Comparison of ENCODE assay signal across 8 cellular contexts in the genomic region with DNA sequence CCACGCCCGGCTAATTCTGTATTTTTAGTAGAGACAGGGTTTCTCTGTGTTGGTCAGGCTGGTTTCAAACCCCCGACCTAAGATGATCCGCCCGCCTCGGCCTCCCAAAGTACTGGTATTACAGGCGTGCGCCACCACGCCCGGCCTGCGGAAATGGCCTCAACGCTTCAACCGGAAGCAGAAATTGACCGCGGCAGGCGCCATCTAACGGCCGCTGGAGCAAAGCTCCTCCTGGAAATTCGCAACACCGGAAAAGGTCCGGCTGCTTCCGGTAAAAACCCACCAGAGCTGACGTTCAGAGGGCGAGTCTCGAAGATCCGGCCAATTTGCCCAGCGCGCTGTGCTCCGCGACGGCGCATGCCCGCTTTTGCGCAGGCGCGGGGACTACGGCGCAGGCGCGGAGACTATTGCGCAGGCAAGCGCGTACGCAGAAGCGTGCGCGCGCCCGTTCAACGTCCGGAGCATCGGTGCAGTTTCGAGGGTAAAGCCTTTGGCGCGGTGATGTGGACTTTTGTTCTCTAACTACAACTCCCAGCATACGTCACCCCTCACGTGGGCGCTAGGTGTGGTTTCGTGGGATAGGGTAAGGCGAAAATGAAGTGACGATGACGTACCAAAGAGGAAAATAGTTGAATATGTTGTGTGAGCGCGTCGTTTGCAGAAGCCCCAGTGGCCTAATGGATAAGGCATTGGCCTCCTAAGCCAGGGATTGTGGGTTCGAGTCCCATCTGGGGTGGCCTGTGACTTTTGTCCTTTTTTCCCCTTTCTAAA. TPM values are rescaled to one million over a fixed set of nuclear protein-coding genes. Genes with fewer than 3 reads are reported as not detected.
DNase-seq lines count a peak whose midpoint lies in the region; ATAC-seq and TF ChIP-seq lines count a peak whose summit lies in the region.

No MANE protein-coding gene starts in this region.

- H3K4me1 ChIP-seq in upper lobe of right lung: peaks cover 6% of the 10 kb centered on the region

- intact Hi-C loops in left cardiac atrium (cut with DNase I) (loop anchor here in 1 of 2 donors (2.0 kb wide), 1 partner anchor 19 kb away; a partner anchor contains a TSS), posterior vena cava (cut with DNase I) (loop anchor here in 1 of 2 donors (2.0 kb wide), 1 partner anchor 21 kb away; no protein-coding TSS in a partner anchor), upper lobe of right lung (cut with DNase I) (no loop called here)

- in situ Hi-C loops in GM13976 (cut with MboI; ENCODE audit: low sequenced_read_pairs, unreplicated experiment): no loop called here

- DNase-seq in GM13976 (ENCODE audit: low spot score): peak; percentile 93
- DNase-seq in NCI-H146 treated with DMSO at 0.1 percent for 48 hours (lab: John Stamatoyannopoulos, UW; ENCODE audit: unreplicated experiment): peak; percentile 97
- peak; percentile 93 to 100 (median 96) for DNase-seq in T-helper 1 cell
- DNase-seq in amniotic stem cell (lab: John Stamatoyannopoulos, UW): peak; percentile 99
- DNase-seq in left cardiac atrium: peak; percentile 98
- DNase-seq in posterior vena cava (ENCODE audit: low spot score): peak; percentile 99
- DNase-seq in upper lobe of right lung: peak; percentile 98

- H3K9me3 ChIP-seq in upper lobe of right lung: no peaks in the 10 kb centered on the region

- peak overlapping the region; percentile 100 for H3K27ac ChIP-seq in upper lobe of right lung

- H3K27me3 ChIP-seq in upper lobe of right lung: no peaks in the 10 kb centered on the region

- H3K4me3 ChIP-seq in upper lobe of right lung: peak overlapping the region; percentile 90

- peak; percentile 73 for TF ChIP-seq CTCF in GM13976 (IDR thresholded peaks at IDR 0.05; ENCODE audit: borderline replicate concordance, control extremely low read depth, extremely low read depth, insufficient read depth, missing control alignments)
- TF ChIP-seq CTCF in upper lobe of right lung (IDR thresholded peaks at IDR 0.05): peak; percentile 75

- ATAC-seq in HG02885 (IDR thresholded peaks at IDR 0.05; ENCODE audit: poor library complexity, unreplicated experiment) (peak; percentile 83), left cardiac atrium (peak; percentile 91 to 93), upper lobe of right lung (peak; percentile 88)

- peaks cover under 1% of the 10 kb centered on the region for H3K36me3 ChIP-seq in upper lobe of right lung

RNA-seq across cellular contexts. Expression of a gene that starts 0.9 kb away (rescaled TPM):
- 10 to 100 TPM; 32.3 to 38.2 TPM for total RNA-seq in left cardiac atrium
- 10 to 100 TPM in 1 of 2 donors, 1 to 10 TPM in 1; 7.9 to 12.8 TPM for total RNA-seq in posterior vena cava
- 11.4 TPM for total RNA-seq in upper lobe of right lung

RNA-seq across cellular contexts. Expression of a gene that starts 19.5 kb away (rescaled TPM):
- total RNA-seq in left cardiac atrium: 10 to 100 TPM; 46.4 to 52.3 TPM
- 10 to 100 TPM; 74.9 to 77.5 TPM for total RNA-seq in posterior vena cava
- 79.5 TPM for total RNA-seq in upper lobe of right lung

Comparison
In these comparisons a context has a peak if more than half of its experiments do, and no peak if none do; other contexts are left out.
1. Peak in every context shown above with its lines: DNase-seq, ATAC-seq, H3K4me3 ChIP-seq and H3K27ac ChIP-seq.